12 cellular contexts compared by ENCODE assay signal in the genomic region with DNA sequence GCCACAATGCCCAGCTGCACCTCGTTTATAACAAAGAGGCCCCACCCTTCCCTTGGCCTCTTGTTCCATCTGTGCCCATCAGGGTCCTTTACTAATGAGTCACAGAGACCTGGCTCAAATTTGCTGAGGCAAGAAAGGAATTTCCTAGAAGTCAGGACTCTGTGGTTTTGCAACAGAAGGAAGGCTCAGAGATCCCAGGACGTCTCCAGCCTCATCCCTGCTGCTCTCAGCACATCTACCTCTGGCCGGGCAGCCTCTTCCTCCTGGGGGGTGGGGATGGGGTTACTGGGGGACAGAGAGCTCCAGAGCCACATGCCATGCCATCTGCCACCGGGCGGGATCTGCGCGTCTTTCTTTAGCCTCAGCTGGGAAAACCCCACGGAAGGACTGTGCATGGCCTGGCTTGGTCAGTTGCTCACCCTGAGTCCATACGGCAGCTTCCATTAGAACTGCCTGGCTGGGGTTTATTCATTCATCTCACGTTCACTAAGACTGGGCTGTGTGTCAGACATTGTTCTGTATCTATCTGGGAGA. TPM values are rescaled to one million over a fixed set of nuclear protein-coding genes. Genes with fewer than 3 reads are reported as not detected.
DNase-seq lines count a peak whose midpoint lies in the region; ATAC-seq, FAIRE-seq and TF ChIP-seq lines count a peak whose summit lies in the region.
"Had no signal": no experiment of that assay in that cellular context is flagged by ENCODE, and none has a peak within 500 bp of the region (broad histone marks: within the 10 kb centered on the region; RNA-seq: fewer than 3 reads in every experiment).

No MANE protein-coding gene starts in this region.

- no peaks in the 10 kb centered on the region for H3K9me3 Mint-ChIP-seq in activated CD8-positive, alpha-beta T cell treated with anti-CD3 and anti-CD28 coated beads, Interleukin-2, amount 10 ng/mL, durations not matched to agents 7 days and 5 days (ENCODE audit: insufficient read depth)
- H3K9me3 Mint-ChIP-seq in Caco-2 (ENCODE audit: unreplicated experiment) = no peaks in the 10 kb centered on the region

- 0 out of 3 replicates have a peak overlapping the region, but pooled peaks have one; percentile 16 for H3K4me2 ChIP-seq in A549

- H3K4me3 Mint-ChIP-seq in activated CD8-positive, alpha-beta T cell treated with anti-CD3 and anti-CD28 coated beads, Interleukin-2, amount 10 ng/mL, durations not matched to agents 7 days and 5 days = no peak overlapping the region
- no peak overlapping the region for H3K4me3 Mint-ChIP-seq in Caco-2 (ENCODE audit: unreplicated experiment)

- H3K4me3 ChIP-seq in A549 = no peak overlapping the region
- no peak overlapping the region for H3K4me3 ChIP-seq in astrocyte of the spinal cord (ENCODE audit: low read depth, low read length)
- H3K4me3 ChIP-seq in Caco-2 (ENCODE audit: low read depth, low read length) = no peak overlapping the region
- H3K4me3 ChIP-seq: ovary had no signal

- H3K27ac ChIP-seq in A549 = no peak overlapping the region
- H3K27ac ChIP-seq: ovary had no signal

- H3K27ac Mint-ChIP-seq in activated CD8-positive, alpha-beta T cell treated with anti-CD3 and anti-CD28 coated beads, Interleukin-2, amount 10 ng/mL, durations not matched to agents 7 days and 5 days = no peak overlapping the region
- H3K27ac Mint-ChIP-seq in Caco-2 (ENCODE audit: unreplicated experiment) = no peak overlapping the region

- BruUV-seq in Caco-2 (replicated peaks; lab: Mats Ljungman, UMichigan) = no TSS peak

- peaks cover 10% of the 10 kb centered on the region; the same call in 2 of the 3 replicates for H3K4me1 ChIP-seq in A549
- H3K4me1 ChIP-seq in Caco-2 = no peaks in the 10 kb centered on the region
- H3K4me1 ChIP-seq: BE2C had no signal

- in situ Hi-C loops in astrocyte of the spinal cord (cut with HindIII; ENCODE audit: low sequenced_read_pairs) = no loop called here

- H3K36me3 ChIP-seq in Caco-2 (ENCODE audit: control insufficient read depth, insufficient read depth, low read length) = no peaks in the 10 kb centered on the region
- H3K36me3 ChIP-seq: BE2C, ovary had no signal

- H3K27me3 ChIP-seq in Caco-2 (replicated peaks; ENCODE audit: control insufficient read depth, insufficient read depth, low read length) = no peaks in the 10 kb centered on the region; the same call in 1 of the 2 replicates
- H3K27me3 ChIP-seq: BE2C, ovary had no signal

- no peak for TF ChIP-seq CTCF in A549 (IDR thresholded peaks at IDR 0.05)
- TF ChIP-seq CTCF in astrocyte of the spinal cord (IDR thresholded peaks at IDR 0.05; ENCODE audit: low read depth, low read length) = no peak
- no peak for TF ChIP-seq CTCF in Caco-2 (IDR thresholded peaks at IDR 0.05; ENCODE audit: insufficient read depth in 1 of 2, low read depth in 1 of 2, low read length in 1 of 2, severe bottlenecking in 1 of 2, unreplicated experiment in 1 of 2)

- DNase-seq in A549 (ENCODE audit: low read depth in 1 of 2, low spot score in 1 of 2) (peak; percentile 32 to 36), HS-5 (ENCODE audit: low read depth) (peak; percentile 93), astrocyte of the spinal cord (ENCODE audit: low read depth, low spot score) (peak; percentile 79), kidney glomerular epithelial cell (lab: John Stamatoyannopoulos, UW) (peak; percentile 42), Caco-2 (no peak), DMS153 (lab: John Stamatoyannopoulos, UW) (no peak)
- DNase-seq in activated CD8-positive, alpha-beta T cell treated with anti-CD3 and anti-CD28 coated beads, Interleukin-2, amount 10 ng/mL, durations not matched to agents 7 days and 5 days = no peak
- DNase-seq: activated gamma-delta T cell treated with Interleukin-2 at 50 U/mL for 16 hours, BE2C, ovary, T-helper 1 cell had no signal

- no peaks in the 10 kb centered on the region for H3K9me3 ChIP-seq in A549
- peaks cover under 1% of the 10 kb centered on the region; the same call in 1 of the 2 replicates for H3K9me3 ChIP-seq in Caco-2
- H3K9me3 ChIP-seq: BE2C, ovary had no signal

- WGBS in A549 (ENCODE audit: missing lambda C conversion rate) = 37% methylated on average over 10 of the region's 10 CpGs

- intact Hi-C loops in Caco-2 (cut with micrococcal nuclease; ENCODE audit: unreplicated experiment) = no loop called here

- no peak for TF ChIP-seq EP300 in A549 (IDR thresholded peaks at IDR 0.05)

- no peak for TF ChIP-seq RAD21 in A549 (conservative IDR thresholded peaks at IDR 0.05 in 1 of 2, IDR thresholded peaks at IDR 0.05 in 1 of 2)

- ATAC-seq in A549 (peak; percentile 32 to 70; a peak in 5 of 6 replicates), HG03039 (IDR thresholded peaks at IDR 0.05; ENCODE audit: unreplicated experiment) (no peak)
- ATAC-seq in activated CD8-positive, alpha-beta T cell treated with anti-CD3 and anti-CD28 coated beads, Interleukin-2, amount 10 ng/mL, durations not matched to agents 7 days and 5 days = no peak

- no peak for FAIRE-seq in A549 (lab: Jason Lieb, UNC)

- no peaks in the 10 kb centered on the region for H3K4me1 Mint-ChIP-seq in activated CD8-positive, alpha-beta T cell treated with anti-CD3 and anti-CD28 coated beads, Interleukin-2, amount 10 ng/mL, durations not matched to agents 7 days and 5 days (ENCODE audit: low read depth)
- no peaks in the 10 kb centered on the region for H3K4me1 Mint-ChIP-seq in Caco-2 (ENCODE audit: low read depth, unreplicated experiment)

- no peak for TF ChIP-seq POLR2A in A549 (IDR thresholded peaks at IDR 0.05; ENCODE audit: low read length)

- CTCF ChIA-PET in A549 (lab: Yijun Ruan, JAX) = interaction anchor here (1.0 kb wide), 1 partner anchor 33 kb away, joined by 3 read pairs; no protein-coding TSS in a partner anchor
- CTCF ChIA-PET in activated CD8-positive, alpha-beta T cell treated with anti-CD3 and anti-CD28 coated beads, Interleukin-2, amount 10 ng/mL, durations not matched to agents 7 days and 5 days (lab: Charles Lee) = no interaction called here
- CTCF ChIA-PET in Caco-2 (lab: Charles Lee) = interaction anchor here (0.5 kb wide), 2 partner anchors 53 to 117 kb away, joined by 3 read pairs; no protein-coding TSS in a partner anchor

- H3K36me3 Mint-ChIP-seq in activated CD8-positive, alpha-beta T cell treated with anti-CD3 and anti-CD28 coated beads, Interleukin-2, amount 10 ng/mL, durations not matched to agents 7 days and 5 days (ENCODE audit: low read depth) = no peaks in the 10 kb centered on the region
- no peaks in the 10 kb centered on the region for H3K36me3 Mint-ChIP-seq in Caco-2 (ENCODE audit: insufficient read depth, unreplicated experiment)

- H3K27me3 Mint-ChIP-seq in activated CD8-positive, alpha-beta T cell treated with anti-CD3 and anti-CD28 coated beads, Interleukin-2, amount 10 ng/mL, durations not matched to agents 7 days and 5 days (ENCODE audit: low read depth) = peaks cover 2% of the 10 kb centered on the region
- peaks cover 13% of the 10 kb centered on the region for H3K27me3 Mint-ChIP-seq in Caco-2 (ENCODE audit: insufficient read depth, unreplicated experiment)

- POLR2A ChIA-PET in A549 (lab: Yijun Ruan, JAX) (interaction anchor here (0.5 kb wide), 1 partner anchor 478 kb away, joined by 3 read pairs; no protein-coding TSS in a partner anchor), Caco-2 (lab: Charles Lee) (interaction anchor here (0.6 kb wide), 1 partner anchor 474 kb away, joined by 4 read pairs; a partner anchor contains a TSS)
- POLR2A ChIA-PET in activated CD8-positive, alpha-beta T cell treated with anti-CD3 and anti-CD28 coated beads, Interleukin-2, amount 10 ng/mL, durations not matched to agents 7 days and 5 days (lab: Charles Lee) = no interaction called here

TF ChIP-seq in A549, 52 proteins besides CTCF, POLR2A, EP300 and RAD21 (continues in another document):
- TF ChIP-seq FOSB (CRISPR knock-in tag; IDR thresholded peaks at IDR 0.05) (no peak), HOXA7 (CRISPR knock-in tag; IDR thresholded peaks at IDR 0.05) (no peak), CEBPB (IDR thresholded peaks at IDR 0.05) (no peak), ZFP36 (IDR thresholded peaks at IDR 0.05; ENCODE audit: borderline replicate concordance, partially characterized antibody) (no peak), MAZ (IDR thresholded peaks at IDR 0.05; ENCODE audit: borderline replicate concordance, low read depth, low read length) (no peak), RFX5 (IDR thresholded peaks at IDR 0.05) (no peak), EHF (CRISPR knock-in tag; IDR thresholded peaks at IDR 0.05) (no peak)
- TF ChIP-seq, protein P1, sequence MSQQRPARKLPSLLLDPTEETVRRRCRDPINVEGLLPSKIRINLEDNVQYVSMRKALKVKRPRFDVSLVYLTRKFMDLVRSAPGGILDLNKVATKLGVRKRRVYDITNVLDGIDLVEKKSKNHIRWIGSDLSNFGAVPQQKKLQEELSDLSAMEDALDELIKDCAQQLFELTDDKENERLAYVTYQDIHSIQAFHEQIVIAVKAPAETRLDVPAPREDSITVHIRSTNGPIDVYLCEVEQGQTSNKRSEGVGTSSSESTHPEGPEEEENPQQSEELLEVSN (IDR thresholded peaks at IDR 0.05; ENCODE audit: borderline replicate concordance, low read depth) = no peak

RNA-seq across cellular contexts. Expression of gene PSMG3, which starts 41.9 kb away (rescaled TPM):
- polyA plus RNA-seq in A549 (2011; rRNA removed) = 83.9 and 89.3 TPM in 2 replicates
- 158 and 161 TPM in 2 replicates for polyA plus RNA-seq in A549 (2012; cell fraction: cytosol; rRNA removed)
- 102 and 111 TPM in 2 replicates for polyA plus RNA-seq in A549 (2012; cell fraction: nucleus; rRNA removed)
- polyA plus RNA-seq in A549 (2017; fragmentation: RNase III; extraction: RNeasy Plus Mini Kit Qiagen cat#74134 plus additional on column Dnase treatment) = 75.9 to 81.0 TPM (median 78.3 TPM) in 3 replicates
- 22.6 and 32.9 TPM in 2 replicates for polyA minus RNA-seq in A549 (2011; rRNA and poly(A)+ RNA removed)
- total RNA-seq in activated CD8-positive, alpha-beta T cell treated with anti-CD3 and anti-CD28 coated beads, Interleukin-2, amount 10 ng/mL, durations not matched to agents 7 days and 5 days = 10 to 100 TPM; 33.1 to 33.3 TPM
- 35.1 and 38.1 TPM in 2 replicates for total RNA-seq in Caco-2 (2022)

RNA-seq across cellular contexts. Expression of gene TMEM184A, which starts 55.8 kb away (rescaled TPM):
- polyA plus RNA-seq in A549 (2011; rRNA removed) (18.4 and 22.0 TPM in 2 replicates), A549 (2017; fragmentation: RNase III; extraction: RNeasy Plus Mini Kit Qiagen cat#74134 plus additional on column Dnase treatment) (14.3 to 16.1 TPM (median 15.8 TPM) in 3 replicates)
- 22.6 and 32.6 TPM in 2 replicates for polyA plus RNA-seq in A549 (2012; cell fraction: cytosol; rRNA removed)
- polyA plus RNA-seq in A549 (2012; cell fraction: nucleus; rRNA removed) = 86.6 and 140 TPM in 2 replicates
- 51.8 and 53.5 TPM in 2 replicates for polyA minus RNA-seq in A549 (2011; rRNA and poly(A)+ RNA removed)
- total RNA-seq in activated CD8-positive, alpha-beta T cell treated with anti-CD3 and anti-CD28 coated beads, Interleukin-2, amount 10 ng/mL, durations not matched to agents 7 days and 5 days = not detected
- total RNA-seq in Caco-2 (2022) = 16.5 and 22.0 TPM in 2 replicates

RNA-seq across cellular contexts. Expression of gene ELFN1, which starts 58.3 kb away (rescaled TPM):
- 0.09 and 0.10 TPM in 2 replicates for polyA plus RNA-seq in A549 (2011; rRNA removed)
- polyA plus RNA-seq in A549 (2012; cell fraction: cytosol; rRNA removed) = 0.12 and 0.29 TPM in 2 replicates
- 0.11 and 0.22 TPM in 2 replicates for polyA plus RNA-seq in A549 (2012; cell fraction: nucleus; rRNA removed)
- 0.08 to 0.10 TPM (median 0.09 TPM) in 3 replicates for polyA plus RNA-seq in A549 (2017; fragmentation: RNase III; extraction: RNeasy Plus Mini Kit Qiagen cat#74134 plus additional on column Dnase treatment)
- polyA minus RNA-seq in A549 (2011; rRNA and poly(A)+ RNA removed) = 0.08 and 0.15 TPM in 2 replicates
- not detected for total RNA-seq in activated CD8-positive, alpha-beta T cell treated with anti-CD3 and anti-CD28 coated beads, Interleukin-2, amount 10 ng/mL, durations not matched to agents 7 days and 5 days
- total RNA-seq in Caco-2 (2022) = 2.3 TPM in 2 replicates

Comparison
In these comparisons a context has a peak if more than half of its experiments do, and no peak if none do; other contexts are left out.
1. ATAC-seq: peak in A549 (2 of 2); none in activated CD8-positive, alpha-beta T cell treated with anti-CD3 and anti-CD28 coated beads, Interleukin-2, amount 10 ng/mL, durations not matched to agents 7 days and 5 days (single experiment) and HG03039 (single experiment).
2. DNase-seq: peak in A549 (2 of 2), HS-5 (single experiment), astrocyte of the spinal cord (single experiment) and kidney glomerular epithelial cell (single experiment); none in activated CD8-positive, alpha-beta T cell treated with anti-CD3 and anti-CD28 coated beads, Interleukin-2, amount 10 ng/mL, durations not matched to agents 7 days and 5 days (single experiment), Caco-2 (0 of 2) and DMS153 (single experiment).
3. RNA of gene TMEM184A, which starts 55.8 kb away (total RNA-seq): 16.5 to 22.0 TPM in Caco-2; not detected in activated CD8-positive, alpha-beta T cell treated with anti-CD3 and anti-CD28 coated beads, Interleukin-2, amount 10 ng/mL, durations not matched to agents 7 days and 5 days; every median in the first group is over 10 times any median in the second.